7 cellular contexts compared by ENCODE assay signal in genomic region chr9:70411930-70412677, GRCh38. TPM values are rescaled to one million over a fixed set of nuclear protein-coding genes. Genes with fewer than 3 reads are reported as not detected.
DNase-seq lines count a peak whose midpoint lies in the region; ATAC-seq and FAIRE-seq lines count a peak whose summit lies in the region.

No MANE protein-coding gene starts in this region.

- peaks cover 0 to 5% of the 10 kb centered on the region in 2 donors for H3K4me1 ChIP-seq in aorta (ENCODE audit: control insufficient read depth in 1 of 2, insufficient read depth in 2 of 2, low read length in 2 of 2)

- peak; percentile 16 for ATAC-seq in HG03025 (IDR thresholded peaks at IDR 0.05; ENCODE audit: low FRiP score, unreplicated experiment)
- ATAC-seq in aorta (ENCODE audit: low FRiP score): peak; percentile 76

- peaks cover 9% of the 10 kb centered on the region for H3K36me3 Mint-ChIP-seq in activated naive CD8-positive, alpha-beta T cell treated with anti-CD3 and anti-CD28 coated beads for 36 hours

- intact Hi-C loops in cardiac septum (cut with DNase I) (loop anchor here (2.0 kb wide), 1 partner anchor 177 kb away; no protein-coding TSS in a partner anchor), posterior vena cava (cut with DNase I) (loop anchor here in 1 of 2 donors (10.0 kb wide), 1 partner anchor 193 kb away; no protein-coding TSS in a partner anchor), aorta (cut with DNase I) (loop anchor here (5.0 to 10.0 kb wide), 3 partner anchors 90 to 175 kb away; partner anchors contain the start of gene SMC5 (in 1 of the 2))

- H3K27me3 Mint-ChIP-seq in activated naive CD8-positive, alpha-beta T cell treated with anti-CD3 and anti-CD28 coated beads for 36 hours: no peaks in the 10 kb centered on the region

- peaks cover 0 to 5% of the 10 kb centered on the region in 2 donors for H3K36me3 ChIP-seq in aorta (ENCODE audit: control insufficient read depth in 1 of 2, insufficient read depth in 2 of 2, low read length in 1 of 2)

- peak overlapping the region; percentile 83 to 88 for H3K4me3 ChIP-seq in aorta (ENCODE audit: low read length in 2 of 2)

- H3K4me1 Mint-ChIP-seq in activated naive CD8-positive, alpha-beta T cell treated with anti-CD3 and anti-CD28 coated beads for 36 hours: peaks cover 49% of the 10 kb centered on the region

- no peaks in the 10 kb centered on the region for H3K9me3 ChIP-seq in aorta (ENCODE audit: control insufficient read depth, low read length)

- H3K27ac ChIP-seq in aorta (ENCODE audit: low read depth in 1 of 2, low read length in 2 of 2): peak overlapping the region; percentile 98 to 100

- H3K27me3 ChIP-seq in aorta (ENCODE audit: control insufficient read depth in 1 of 2, insufficient read depth in 2 of 2, low read length in 1 of 2): no peaks in the 10 kb centered on the region

- peak; percentile 81 for FAIRE-seq in GM18507 (lab: Jason Lieb, UNC)

- WGBS in aorta, 2 donors: 1% methylated on average over 34 of the region's 34 CpGs

- no peak for DNase-seq in GM18507 (ENCODE audit: extremely low spot score, insufficient read length, low read depth)
- peak; percentile 45 for DNase-seq in SK-N-DZ (ENCODE audit: low spot score)
- peak; percentile 69 for DNase-seq in activated naive CD8-positive, alpha-beta T cell treated with anti-CD3 and anti-CD28 coated beads for 36 hours
- peak; percentile 82 for DNase-seq in cardiac septum (ENCODE audit: low spot score)
- peak; percentile 92 for DNase-seq in posterior vena cava (ENCODE audit: low spot score)
- DNase-seq in aorta: peak; percentile 85 to 88

- no peaks in the 10 kb centered on the region for H3K9me3 Mint-ChIP-seq in activated naive CD8-positive, alpha-beta T cell treated with anti-CD3 and anti-CD28 coated beads for 36 hours

- H3K4me3 Mint-ChIP-seq in activated naive CD8-positive, alpha-beta T cell treated with anti-CD3 and anti-CD28 coated beads for 36 hours: peak overlapping the region; percentile 98

- peak overlapping the region; percentile 100 for H3K27ac Mint-ChIP-seq in activated naive CD8-positive, alpha-beta T cell treated with anti-CD3 and anti-CD28 coated beads for 36 hours

RNA-seq across cellular contexts. Expression of gene KLF9, which starts 2.4 kb away (rescaled TPM):
- polyA plus RNA-seq in SK-N-DZ (2014; cell fraction: cytosol; rRNA removed): 4.2 and 4.3 TPM in 2 replicates
- polyA plus RNA-seq in SK-N-DZ (2014; cell fraction: nucleus; rRNA removed): 1.3 and 3.6 TPM in 2 replicates
- total RNA-seq in activated naive CD8-positive, alpha-beta T cell treated with anti-CD3 and anti-CD28 coated beads for 36 hours: 10 to 100 TPM; 25.4 to 25.5 TPM
- total RNA-seq in cardiac septum: 19.0 TPM
- 100 to 1,000 TPM in 1 of 2 donors, 10 to 100 TPM in 1; 87.1 to 104 TPM for total RNA-seq in posterior vena cava
- total RNA-seq in aorta: 100 to 1,000 TPM in 1 of 2 donors, 10 to 100 TPM in 1; 38.4 to 122 TPM
- 10 to 100 TPM; 31.4 to 53.3 TPM for polyA plus RNA-seq in aorta
